14 cellular contexts compared by ENCODE assay signal in genomic region chr18:70382992-70383717, GRCh38.
"Had no signal": no experiment of that assay in that cellular context is flagged by ENCODE, and none has a peak within 500 bp of the region (broad histone marks: within the 10 kb centered on the region; RNA-seq: fewer than 3 reads in every experiment).

No MANE protein-coding gene starts in this region.

- H3K27ac ChIP-seq: coronary artery had no signal

- H3K4me3 ChIP-seq: coronary artery, right atrium auricular region had no signal

- H3K27me3 ChIP-seq: right atrium auricular region had no signal

- H3K9me3 ChIP-seq: right atrium auricular region had no signal

- DNase-seq: activated CD4-positive, alpha-beta memory T cell treated with anti-CD3 and anti-CD28 coated beads, Interleukin-2, amount 10 ng/mL, durations not matched to agents 7 days and 5 days; activated CD4-positive, alpha-beta T cell treated with anti-CD3 and anti-CD28 coated beads for 4 hours; activated naive CD4-positive, alpha-beta T cell treated with anti-CD3 and anti-CD28 coated beads, Interleukin-2, amount 10 ng/mL, durations not matched to agents 7 days and 5 days; activated T-cell treated with anti-CD3 and anti-CD28 coated beads, Interleukin-2, amount 50 U/mL, for 24 hours; effector CD8-positive, alpha-beta T cell; foreskin fibroblast; glutamatergic neuron; small intestine; stimulated activated CD4-positive, alpha-beta T cell treated with anti-CD3 and anti-CD28 coated beads, Interleukin-4, amount 100 ng/mL, for 4 hours; stimulated activated CD8-positive, alpha-beta memory T cell treated with anti-CD3 and anti-CD28 coated beads, Interleukin-4, amount 100 ng/mL, for 48 hours; stimulated activated naive CD4-positive, alpha-beta T cell treated with Interleukin-2 at 50 U/mL for 16 hours; trophoblast cell had no signal

- H3K36me3 ChIP-seq: right atrium auricular region had no signal

- H3K4me1 ChIP-seq: right atrium auricular region had no signal
